In genomic region chr14:51616724-51617409, GRCh38 we compare ENCODE assay signal across 11 cellular contexts. TPM values are rescaled to one million over a fixed set of nuclear protein-coding genes. Genes with fewer than 3 reads are reported as not detected.
DNase-seq lines count a peak whose midpoint lies in the region; TF ChIP-seq lines count a peak whose summit lies in the region.
"Had no signal": no experiment of that assay in that cellular context is flagged by ENCODE, and none has a peak within 500 bp of the region (broad histone marks: within the 10 kb centered on the region; RNA-seq: fewer than 3 reads in every experiment).

No MANE protein-coding gene starts in this region.

- no peak overlapping the region for H3K9ac ChIP-seq in endodermal cell (ENCODE audit: extremely low read depth, low read length, poor library complexity, severe bottlenecking)

- H3K27ac Mint-ChIP-seq in chondrocyte (ENCODE audit: unreplicated experiment) (peak overlapping the region; percentile 52), mesothelial cell of epicardium (peak overlapping the region; percentile 90), endodermal cell (no peak overlapping the region)

- 76 to 88% methylated on average over 2 to 4 of the region's 4 CpGs for WGBS in endodermal cell (ENCODE audit: insufficient coverage in 1 of 2, insufficient read length in 1 of 2), 2 experiments

- H3K4me3 ChIP-seq in AG09309 (ENCODE audit: control insufficient read depth, low read depth, low read length) (no peak overlapping the region), LNCaP clone FGC (ENCODE audit: low read depth, low read length) (no peak overlapping the region), endodermal cell (ENCODE audit: low read length) (no peak overlapping the region), HAP-1 (no peak overlapping the region)

- H3K27me3 Mint-ChIP-seq in chondrocyte (ENCODE audit: low read depth) (no peaks in the 10 kb centered on the region), mesothelial cell of epicardium (ENCODE audit: low read depth) (no peaks in the 10 kb centered on the region), endodermal cell (ENCODE audit: insufficient read depth) (no peaks in the 10 kb centered on the region)

- H3K4me3 Mint-ChIP-seq in chondrocyte (ENCODE audit: unreplicated experiment) (peak overlapping the region; percentile 37), mesothelial cell of epicardium (no peak overlapping the region), endodermal cell (no peak overlapping the region)

- H3K36me3 Mint-ChIP-seq in chondrocyte (ENCODE audit: low read depth) (no peaks in the 10 kb centered on the region), mesothelial cell of epicardium (no peaks in the 10 kb centered on the region), endodermal cell (ENCODE audit: low read depth) (no peaks in the 10 kb centered on the region)

- H3K9me3 ChIP-seq in endodermal cell (ENCODE audit: control insufficient read depth, low read length): no peaks in the 10 kb centered on the region
- H3K9me3 ChIP-seq in HAP-1: no peaks in the 10 kb centered on the region

- peak; percentile 82 for DNase-seq in AG09309 (ENCODE audit: low read depth)
- peak; percentile 54 for DNase-seq in LNCaP clone FGC (ENCODE audit: low read depth)
- DNase-seq in chondrocyte (ENCODE audit: low spot score): no peak
- DNase-seq in mesothelial cell of epicardium (ENCODE audit: low spot score in 2 of 2, unreplicated experiment in 2 of 2): no peak
- no peak for DNase-seq in NCI-H2196 (lab: John Stamatoyannopoulos, UW; ENCODE audit: unreplicated experiment)
- DNase-seq in endodermal cell: no peak
- no peak for DNase-seq in HAP-1 (ENCODE audit: low spot score in 2 of 2)
- no peak for DNase-seq in NCI-H2029 (lab: John Stamatoyannopoulos, UW)
- DNase-seq: activated CD8-positive, alpha-beta memory T cell treated with anti-CD3 and anti-CD28 coated beads for 24 hours; DMS153; foreskin melanocyte had no signal

- H3K4me1 Mint-ChIP-seq in chondrocyte (ENCODE audit: low read depth) (peaks cover 21% of the 10 kb centered on the region), mesothelial cell of epicardium (peaks cover 54% of the 10 kb centered on the region), endodermal cell (no peaks in the 10 kb centered on the region)

- no peak for TF ChIP-seq CTCF in AG09309 (IDR thresholded peaks at IDR 0.05; ENCODE audit: control insufficient read depth, insufficient read depth, low read depth, low read length, missing control alignments)
- no peak for TF ChIP-seq CTCF in LNCaP clone FGC (IDR thresholded peaks at IDR 0.05; ENCODE audit: control insufficient read depth, extremely low read depth, insufficient read depth)
- no peak for TF ChIP-seq CTCF in chondrocyte (IDR thresholded peaks at IDR 0.05)
- no peak for TF ChIP-seq CTCF in mesothelial cell of epicardium (IDR thresholded peaks at IDR 0.05; ENCODE audit: unreplicated experiment)
- TF ChIP-seq CTCF in endodermal cell (conservative IDR thresholded peaks at IDR 0.05): no peak

- H3K36me3 ChIP-seq in endodermal cell (ENCODE audit: control insufficient read depth, insufficient read depth, low read length) (no peaks in the 10 kb centered on the region), HAP-1 (replicated peaks) (no peaks in the 10 kb centered on the region)

- H3K27me3 ChIP-seq in endodermal cell (ENCODE audit: control insufficient read depth, insufficient read depth, low read length, poor library complexity, severe bottlenecking) (no peaks in the 10 kb centered on the region), HAP-1 (ENCODE audit: low read depth) (no peaks in the 10 kb centered on the region)

- H3K27ac ChIP-seq in endodermal cell (ENCODE audit: low read depth, low read length): no peak overlapping the region

- H3K9me3 Mint-ChIP-seq in chondrocyte (ENCODE audit: low read depth) (no peaks in the 10 kb centered on the region), mesothelial cell of epicardium (no peaks in the 10 kb centered on the region), endodermal cell (no peaks in the 10 kb centered on the region)

- in situ Hi-C loops in HAP-1 (cut with MboI; ENCODE audit: low sequenced_read_pairs): no loop called here

- H3K4me1 ChIP-seq in endodermal cell (ENCODE audit: control insufficient read depth, insufficient read depth, low read length) (no peaks in the 10 kb centered on the region), HAP-1 (no peaks in the 10 kb centered on the region)

RNA-seq across cellular contexts. Expression of gene FRMD6, which starts 34.8 kb away (rescaled TPM):
- total RNA-seq in chondrocyte (105 to 135 TPM (median 131 TPM) in 3 replicates), mesothelial cell of epicardium (43.4 to 51.8 TPM (median 46.6 TPM) in 3 replicates), endodermal cell (10 to 100 TPM; 12.1 to 14.8 TPM)
- 13.0 TPM for polyA plus RNA-seq in endodermal cell (2013, experiment 1 of 2)
- polyA plus RNA-seq in endodermal cell (2013, experiment 2 of 2): 14.5 TPM

Comparison
In these comparisons a context has a peak if more than half of its experiments do, and no peak if none do; other contexts are left out.
1. DNase-seq: peak in AG09309 (single experiment) and LNCaP clone FGC (single experiment); none in chondrocyte (single experiment), mesothelial cell of epicardium (0 of 2), NCI-H2196 (single experiment), endodermal cell (single experiment), HAP-1 (0 of 2) and NCI-H2029 (single experiment).